Comparison of ENCODE assay signal across 8 cellular contexts in genomic region chr2:216114476-216115223, GRCh38. TPM values are rescaled to one million over a fixed set of nuclear protein-coding genes. Genes with fewer than 3 reads are reported as not detected.
A peak's percentile ranks its signal among the peaks of the same experiment; 100 is the strongest.
DNase-seq lines count a peak whose midpoint lies in the region; ATAC-seq and TF ChIP-seq lines count a peak whose summit lies in the region.

No MANE protein-coding gene starts in this region.

- H3K27ac ChIP-seq in GM23248 (peak overlapping the region; percentile 77), RWPE1 (peak overlapping the region; percentile 64)

- in situ Hi-C loops in GM23248 (cut with MboI), result no loop called here

- peak overlapping the region; percentile 100 for H3K27ac Mint-ChIP-seq in nephron

- H3K4me1 Mint-ChIP-seq in nephron, result peaks cover 71% of the 10 kb centered on the region

- 4 to 5% methylated on average over 28 of the region's 28 CpGs for WGBS in GM23248 (ENCODE audit: low coverage in 1 of 2, low lambda C conversion rate in 2 of 2, missing lambda C conversion rate in 2 of 2), 2 experiments

- peaks cover 90% of the 10 kb centered on the region for H3K79me2 ChIP-seq in GM23248 (ENCODE audit: insufficient read depth)

- H2AFZ ChIP-seq in GM23248, result peak overlapping the region; percentile 91

- peaks cover 81% of the 10 kb centered on the region for H3K36me3 Mint-ChIP-seq in nephron (ENCODE audit: low read depth)

- H3K27me3 Mint-ChIP-seq in nephron (ENCODE audit: low read depth), result no peaks in the 10 kb centered on the region

- peaks cover 76% of the 10 kb centered on the region for H3K36me3 ChIP-seq in GM23248 (ENCODE audit: low read depth)

- peaks cover 42% of the 10 kb centered on the region for H3F3A ChIP-seq in GM23248 (ENCODE audit: insufficient read depth)

- no peaks in the 10 kb centered on the region for H3K27me3 ChIP-seq in GM23248 (replicated peaks; ENCODE audit: insufficient read depth)

- H3K4me3 ChIP-seq in GM23248 (peak overlapping the region; percentile 76), fibroblast of the aortic adventitia (ENCODE audit: low read depth, low read length) (peak overlapping the region; percentile 67)

- no peaks in the 10 kb centered on the region for H3K9me3 ChIP-seq in GM23248 (ENCODE audit: low read depth)

- TF ChIP-seq CTCF in RWPE1 (conservative IDR thresholded peaks at IDR 0.05; ENCODE audit: low read depth), result peak; percentile 90
- TF ChIP-seq CTCF in fibroblast of the aortic adventitia (IDR thresholded peaks at IDR 0.05; ENCODE audit: insufficient read depth, low read length), result peak; percentile 79
- TF ChIP-seq CTCF in nephron (IDR thresholded peaks at IDR 0.05; ENCODE audit: unreplicated experiment in 3 of 3), result peak; percentile 82 to 91 (median 90)

- H4K20me1 ChIP-seq in GM23248 (ENCODE audit: insufficient read depth), result no peaks in the 10 kb centered on the region

- peaks cover 54% of the 10 kb centered on the region for H3K4me1 ChIP-seq in GM23248 (ENCODE audit: insufficient read depth)

- peak overlapping the region; percentile 80 to 92 (median 88) for H3K4me3 Mint-ChIP-seq in nephron

- ATAC-seq in stimulated activated naive CD8-positive, alpha-beta T cell treated with anti-CD3 and anti-CD28 coated beads, Interleukin-15, Interleukin-2, amounts not matched to agents 100 U/mL and 50 U/mL, for 24 hours, result peak; percentile 86

- DNase-seq in EH (ENCODE audit: low read depth), result peak; percentile 99
- DNase-seq in GM23248, result peak; percentile 99
- DNase-seq in LoVo (ENCODE audit: low spot score), result peak; percentile 98
- peak; percentile 99 for DNase-seq in RWPE1 (ENCODE audit: low spot score)
- DNase-seq in activated effector memory CD4-positive, alpha-beta T cell treated with Interleukin-2 at 50 U/mL for 16 hours, result peak; percentile 93
- peak; percentile 100 for DNase-seq in fibroblast of the aortic adventitia (ENCODE audit: low read depth)
- DNase-seq in stimulated activated naive CD8-positive, alpha-beta T cell treated with anti-CD3 and anti-CD28 coated beads, Interleukin-15, Interleukin-2, amounts not matched to agents 100 U/mL and 50 U/mL, for 24 hours, result peak; percentile 98

- no peaks in the 10 kb centered on the region for H3K9me2 ChIP-seq in GM23248 (ENCODE audit: insufficient read depth)

- H3K4me2 ChIP-seq in GM23248 (ENCODE audit: unreplicated experiment), result peak overlapping the region; percentile 95

- peak overlapping the region; percentile 88 for H3K9ac ChIP-seq in GM23248

- CTCF ChIA-PET in RWPE1 (lab: Yijun Ruan, JAX), result interaction anchor here (0.6 to 1.1 kb wide), 8 partner anchors 11 to 298 kb away, joined by 3 to 7 read pairs (median 4); partner anchors contain the start of genes PECR, SMARCAL1 and TMEM169

- POLR2A ChIA-PET in RWPE1 (lab: Yijun Ruan, JAX; ENCODE audit: low non-redundant PET), result interaction anchor here (0.5 kb wide), 1 partner anchor 290 kb away, joined by 4 read pairs; no protein-coding TSS in a partner anchor

- H3K9me3 Mint-ChIP-seq in nephron, result no peaks in the 10 kb centered on the region

RNA-seq across cellular contexts. Expression of gene XRCC5, which starts 5.5 kb away (rescaled TPM):
- 197 and 202 TPM in 2 replicates for total RNA-seq in GM23248 (2014; rRNA removed; shearing (Covaris generic))
- 249 and 254 TPM in 2 replicates for polyA plus RNA-seq in GM23248 (2016; fragmentation: Nextera tagmentation; extraction: Ambion mirVana)
- 212 and 271 TPM in 2 replicates for total RNA-seq in fibroblast of the aortic adventitia (ENCODE audit: low replicate concordance)

RNA-seq across cellular contexts. Expression of gene TMEM169, which starts 32.9 kb away (rescaled TPM):
- total RNA-seq in GM23248 (2014; rRNA removed; shearing (Covaris generic)), result under 0.01 TPM in 1 of 2 replicates, not detected in the other
- polyA plus RNA-seq in GM23248 (2016; fragmentation: Nextera tagmentation; extraction: Ambion mirVana), result 0.11 and 0.25 TPM in 2 replicates
- total RNA-seq in fibroblast of the aortic adventitia (ENCODE audit: low replicate concordance), result 0.36 TPM in 1 of 2 replicates, not detected in the other

RNA-seq across cellular contexts. Expression of gene PECR, which starts 33.0 kb away (rescaled TPM):
- total RNA-seq in GM23248 (2014; rRNA removed; shearing (Covaris generic)), result 2.0 and 8.2 TPM in 2 replicates
- 4.2 and 5.4 TPM in 2 replicates for polyA plus RNA-seq in GM23248 (2016; fragmentation: Nextera tagmentation; extraction: Ambion mirVana)
- total RNA-seq in fibroblast of the aortic adventitia (ENCODE audit: low replicate concordance), result 4.8 and 7.0 TPM in 2 replicates

Comparison
In these comparisons a context has a peak if more than half of its experiments do, and no peak if none do; other contexts are left out.
1. Peak in every context shown above with its lines: DNase-seq, ATAC-seq, H3K4me3 ChIP-seq and H3K27ac ChIP-seq.